24 cellular contexts compared by ENCODE assay signal in the genomic region with DNA sequence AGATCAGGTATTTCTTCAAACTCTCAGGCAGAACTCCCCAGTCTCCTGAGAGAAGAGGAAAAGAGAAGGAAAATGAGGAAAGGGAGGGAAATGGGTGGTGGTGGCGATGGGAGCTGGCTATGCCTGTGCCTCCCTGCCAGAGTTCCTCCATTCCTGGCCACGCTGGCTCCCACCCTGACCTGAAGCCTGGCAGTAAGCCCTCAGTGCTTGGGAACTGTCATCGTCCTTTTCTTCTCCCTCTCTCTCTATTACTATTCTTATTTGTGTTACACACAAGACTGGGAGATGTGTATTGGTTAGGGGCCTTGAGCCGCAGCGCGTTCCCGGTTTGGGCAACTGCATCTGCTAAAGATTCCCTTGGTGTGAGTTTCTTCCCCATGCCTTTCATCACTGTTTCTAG.
"Had no signal": no experiment of that assay in that cellular context is flagged by ENCODE, and none has a peak within 500 bp of the region (broad histone marks: within the 10 kb centered on the region; RNA-seq: fewer than 3 reads in every experiment).

No MANE protein-coding gene starts in this region.

- H3K27me3 ChIP-seq: SJSA1 had no signal

- DNase-seq: activated CD4-positive, alpha-beta T cell treated with anti-CD3 and anti-CD28 coated beads for 36 hours; activated CD4-positive, alpha-beta T cell treated with anti-CD3 and anti-CD28 coated beads, Interleukin-2, amount 50 U/mL, for 1 hour; activated CD8-positive, alpha-beta memory T cell treated with anti-CD3 and anti-CD28 coated beads, Interleukin-2, amount 50 U/mL, for 48 hours; activated CD8-positive, alpha-beta T cell treated with anti-CD3 and anti-CD28 coated beads, Interleukin-2, amount 10 ng/mL, durations not matched to agents 7 days and 5 days; activated gamma-delta T cell; activated naive CD4-positive, alpha-beta T cell treated with anti-CD3 and anti-CD28 coated beads for 36 hours; activated T-cell treated with anti-CD3 and anti-CD28 coated beads, Interleukin-2, amount 50 U/mL, for 4 hours; central memory CD4-positive, alpha-beta T cell; Karpas-422; MM.1S; NCI-H1105; NCI-H1436; NCI-H1694 treated with DMSO at 0.1 percent for 48 hours; NCI-H2029 treated with DMSO at 0.1 percent for 48 hours; NCI-H345; NCI-H510A; NCI-H526 treated with DMSO at 0.1 percent for 48 hours; NCI-H82; T-helper 2 cell; T1000 had no signal

- ATAC-seq: activated CD4-positive, alpha-beta T cell treated with anti-CD3 and anti-CD28 coated beads for 36 hours; activated CD8-positive, alpha-beta T cell treated with anti-CD3 and anti-CD28 coated beads, Interleukin-2, amount 10 ng/mL, durations not matched to agents 7 days and 5 days; activated T-cell treated with anti-CD3 and anti-CD28 coated beads, Interleukin-2, amount 50 U/mL, for 4 hours; activated T-helper 17 cell treated with anti-CD3 and anti-CD28 coated beads, Interleukin-2, amount 50 U/mL, for 72 hours; K562 had no signal

- H3K9me3 ChIP-seq: SJSA1 had no signal

- H3K4me3 Mint-ChIP-seq: activated CD4-positive, alpha-beta T cell treated with anti-CD3 and anti-CD28 coated beads for 36 hours; activated CD8-positive, alpha-beta T cell treated with anti-CD3 and anti-CD28 coated beads, Interleukin-2, amount 10 ng/mL, durations not matched to agents 7 days and 5 days; activated naive CD4-positive, alpha-beta T cell treated with anti-CD3 and anti-CD28 coated beads for 36 hours; activated naive CD8-positive, alpha-beta T cell; activated T-cell treated with anti-CD3 and anti-CD28 coated beads, Interleukin-2, amount 50 U/mL, for 4 hours; activated T-helper 17 cell treated with anti-CD3 and anti-CD28 coated beads, Interleukin-2, amount 50 U/mL, for 72 hours had no signal

- H3K9me3 Mint-ChIP-seq: activated naive CD4-positive, alpha-beta T cell treated with anti-CD3 and anti-CD28 coated beads for 36 hours; activated T-cell treated with anti-CD3 and anti-CD28 coated beads, Interleukin-2, amount 50 U/mL, for 4 hours; activated T-helper 17 cell treated with anti-CD3 and anti-CD28 coated beads, Interleukin-2, amount 50 U/mL, for 72 hours had no signal

- H3K27ac Mint-ChIP-seq: activated CD8-positive, alpha-beta T cell treated with anti-CD3 and anti-CD28 coated beads, Interleukin-2, amount 10 ng/mL, durations not matched to agents 7 days and 5 days; activated T-helper 17 cell treated with anti-CD3 and anti-CD28 coated beads, Interleukin-2, amount 50 U/mL, for 72 hours had no signal

- H3K27ac ChIP-seq: SJSA1 had no signal

- H3K4me3 ChIP-seq: K562, SJSA1 had no signal

- H3K27me3 Mint-ChIP-seq: activated CD4-positive, alpha-beta T cell treated with anti-CD3 and anti-CD28 coated beads for 36 hours; activated naive CD8-positive, alpha-beta T cell; activated T-helper 17 cell treated with anti-CD3 and anti-CD28 coated beads, Interleukin-2, amount 50 U/mL, for 72 hours had no signal

- H3K4me1 Mint-ChIP-seq: activated T-helper 17 cell treated with anti-CD3 and anti-CD28 coated beads, Interleukin-2, amount 50 U/mL, for 72 hours had no signal
